ENCODE assay signal across 10 cellular contexts in genomic region chr11:107929611-107930200, GRCh38. TPM values are rescaled to one million over a fixed set of nuclear protein-coding genes. Genes with fewer than 3 reads are reported as not detected.
DNase-seq lines count a peak whose midpoint lies in the region; ATAC-seq and TF ChIP-seq lines count a peak whose summit lies in the region.
"Had no signal": no experiment of that assay in that cellular context is flagged by ENCODE, and none has a peak within 500 bp of the region (broad histone marks: within the 10 kb centered on the region; RNA-seq: fewer than 3 reads in every experiment).

No MANE protein-coding gene starts in this region.

- H3F3A ChIP-seq in PC-9 (ENCODE audit: insufficient read depth, low read depth) = peaks cover 18% of the 10 kb centered on the region; the same call in 1 of the 2 replicates

- no peaks in the 10 kb centered on the region for H3K79me2 ChIP-seq in PC-9 (ENCODE audit: low read depth)

- H3K27me3 ChIP-seq in neuron (ENCODE audit: insufficient read depth, low read length) (no peaks in the 10 kb centered on the region), PC-9 (ENCODE audit: insufficient read depth, low read depth) (peaks cover 12% of the 10 kb centered on the region; the same call in 1 of the 2 replicates)
- H3K27me3 ChIP-seq: Peyer's patch had no signal

- CTCF ChIA-PET in PC-9 (lab: Charles Lee) = no interaction called here

- no peaks in the 10 kb centered on the region for H4K20me1 ChIP-seq in PC-9 (ENCODE audit: insufficient read depth)

- H3K27ac Mint-ChIP-seq in brain = peak overlapping the region in 4 of 5 experiments; percentile 82 to 91 (median 84)

- no peaks in the 10 kb centered on the region for H3K9me3 ChIP-seq in neuron (ENCODE audit: low read length)
- H3K9me3 ChIP-seq in PC-9 (ENCODE audit: insufficient read depth, low read depth) = no peaks in the 10 kb centered on the region
- H3K9me3 ChIP-seq: Peyer's patch had no signal

- H2AFZ ChIP-seq in neuron (ENCODE audit: low read depth, low read length) (peak overlapping the region; percentile 100), PC-9 (no peak overlapping the region)

- DNase-seq in NCI-H526 (lab: John Stamatoyannopoulos, UW) (peak; percentile 33 to 45), NCI-H526 treated with DMSO at 0.1 percent for 48 hours (lab: John Stamatoyannopoulos, UW) (no peak), GM13977 (ENCODE audit: low spot score) (peak; percentile 56), PC-9 (no peak)

- H3K4me3 ChIP-seq in neuron (ENCODE audit: low read length) (peak overlapping the region; percentile 99), PC-9 (no peak overlapping the region)

- H3K9me3 Mint-ChIP-seq in brain = peaks cover 0 to 3% (median 0%) of the 10 kb centered on the region in 5 experiments

- peaks cover 5% of the 10 kb centered on the region for H3K36me3 ChIP-seq in neuron (ENCODE audit: insufficient read depth, low read length)
- H3K36me3 ChIP-seq in PC-9 (ENCODE audit: low read depth) = no peaks in the 10 kb centered on the region
- H3K36me3 ChIP-seq: Peyer's patch had no signal

- H3K36me3 Mint-ChIP-seq in brain = no peaks in the 10 kb centered on the region

- H3K4me1 ChIP-seq in neuron (ENCODE audit: insufficient read depth, low read length) = peaks cover 13% of the 10 kb centered on the region
- peaks cover 15% of the 10 kb centered on the region for H3K4me1 ChIP-seq in PC-9 (replicated peaks; ENCODE audit: insufficient read depth)

- in situ Hi-C loops in GM13977 (cut with MboI; ENCODE audit: low pct_unique_long_range_greater_than_20kb, low sequenced_read_pairs, unreplicated experiment) = no loop called here

- peaks cover 21% of the 10 kb centered on the region for H3K27me3 Mint-ChIP-seq in brain

- POLR2A ChIA-PET in PC-9 (lab: Charles Lee; ENCODE audit: unreplicated experiment) = no interaction called here

- BruUV-seq in PC-9 (replicated peaks; lab: Mats Ljungman, UMichigan) = no TSS peak

- intact Hi-C loops in PC-9 (cut with micrococcal nuclease; ENCODE audit: unreplicated experiment) = no loop called here

- TF ChIP-seq CTCF in GM13977 (IDR thresholded peaks at IDR 0.05; ENCODE audit: extremely low read depth, insufficient read depth, missing control alignments) = no peak
- TF ChIP-seq CTCF in brain (conservative IDR thresholded peaks at IDR 0.05) = no peak
- TF ChIP-seq CTCF in PC-9 (conservative IDR thresholded peaks at IDR 0.05) = no peak

- H3K4me2 ChIP-seq in PC-9 = no peak overlapping the region

- H3K9me2 ChIP-seq in PC-9 (ENCODE audit: insufficient read depth) = no peaks in the 10 kb centered on the region

- ATAC-seq in GM19452 (IDR thresholded peaks at IDR 0.05; ENCODE audit: unreplicated experiment) (no peak), esophagus mucosa (no peak)

- no peak overlapping the region for H3K27ac ChIP-seq in PC-9

- peak overlapping the region; percentile 94 to 99 (median 97) for H3K4me3 Mint-ChIP-seq in brain

- peaks cover 15% of the 10 kb centered on the region for H3K4me1 Mint-ChIP-seq in brain

RNA-seq across cellular contexts. Expression of gene RAB39A, which starts 1.5 kb away (rescaled TPM):
- 5.6 TPM for polyA plus RNA-seq in brain (ENCODE audit: insufficient read depth, low read depth, low replicate concordance)
- total RNA-seq in PC-9 (2021) (not detected in 2 replicates), esophagus mucosa (not detected)
- polyA plus RNA-seq: BJ had no signal

Comparison
In these comparisons a context has a peak if more than half of its experiments do, and no peak if none do; other contexts are left out.
1. DNase-seq: peak in NCI-H526 (2 of 2) and GM13977 (single experiment); none in NCI-H526 treated with DMSO at 0.1 percent for 48 hours (single experiment) and PC-9 (0 of 2).